Comparison of ENCODE assay signal across 3 cellular contexts in the genomic region with DNA sequence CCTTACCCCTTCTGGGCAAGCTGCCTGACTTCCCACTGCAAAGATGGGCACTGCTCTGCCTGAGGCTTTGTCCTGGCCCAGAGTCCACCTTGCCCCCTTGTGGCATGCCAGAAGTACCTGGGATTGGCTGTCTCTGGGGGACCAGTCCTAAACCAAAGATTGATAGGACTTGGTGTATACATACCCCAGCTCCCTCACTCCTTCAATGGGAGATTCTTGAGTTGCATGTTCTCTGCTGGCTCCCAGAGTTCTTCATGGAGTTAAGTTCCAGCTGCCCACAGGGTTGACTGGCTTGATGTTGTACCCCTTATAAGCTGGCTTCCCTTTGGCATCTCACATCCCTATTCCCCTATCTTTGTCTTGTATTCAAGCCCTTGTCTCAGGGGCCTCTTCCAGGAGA.
"Had no signal": no experiment of that assay in that cellular context is flagged by ENCODE, and none has a peak within 500 bp of the region (broad histone marks: within the 10 kb centered on the region; RNA-seq: fewer than 3 reads in every experiment).

No MANE protein-coding gene starts in this region.

- DNase-seq: GDM1, GF-D8 had no signal

- ATAC-seq: GM12878 had no signal

- H3K4me3 ChIP-seq: GM12878 had no signal
